ENCODE assay signal across 8 cellular contexts in genomic region chr4:165301833-165302232, GRCh38. TPM values are rescaled to one million over a fixed set of nuclear protein-coding genes. Genes with fewer than 3 reads are reported as not detected.
DNase-seq lines count a peak whose midpoint lies in the region; ATAC-seq, FAIRE-seq and TF ChIP-seq lines count a peak whose summit lies in the region.

No MANE protein-coding gene starts in this region.

- H3K4me3 ChIP-seq in left ventricle myocardium inferior (peak overlapping the region; percentile 24), right atrium auricular region (peak overlapping the region in 1 of 2 donors; percentile 13), HepG2 (replicated peaks in 1 of 3; ENCODE audit: insufficient read depth in 1 of 3, low read depth in 2 of 3, low read length in 3 of 3) (no peak overlapping the region), PC-9 (no peak overlapping the region)

- H2AFZ ChIP-seq in HepG2 (ENCODE audit: low read length) (peak overlapping the region; percentile 7), PC-9 (no peak overlapping the region)

- TF ChIP-seq POLR2A in HepG2 (IDR thresholded peaks at IDR 0.05; ENCODE audit: insufficient read depth in 1 of 2, low read depth in 2 of 2, low read length in 2 of 2), result no peak

- CTCF ChIA-PET in T-cell (lab: Charles Lee), result interaction anchor here in 1 of 2 donors (1.2 kb wide), 1 partner anchor 9 kb away, joined by 3 read pairs; no protein-coding TSS in a partner anchor
- CTCF ChIA-PET in HepG2 (lab: Yijun Ruan, JAX; ENCODE audit: low intra/inter-chr PET ratio, low total read pairs), result no interaction called here
- CTCF ChIA-PET in PC-9 (lab: Charles Lee), result no interaction called here

- peaks cover 17% of the 10 kb centered on the region for H3K36me3 ChIP-seq in left ventricle myocardium inferior
- peaks cover 10% of the 10 kb centered on the region for H3K36me3 ChIP-seq in right atrium auricular region
- H3K36me3 ChIP-seq in HepG2 (replicated peaks in 1 of 2; ENCODE audit: control insufficient read depth in 1 of 2, insufficient read depth in 2 of 2, low read length in 2 of 2), result peaks cover 2 to 9% of the 10 kb centered on the region in 2 experiments; a peak in 3 of 5 replicates
- H3K36me3 ChIP-seq in PC-9 (ENCODE audit: low read depth), result 0 out of 2 replicates have a peak, but pooled peaks cover 3% of the 10 kb centered on the region

- peak; percentile 37 for FAIRE-seq in HepG2 (lab: Jason Lieb, UNC)

- no peaks in the 10 kb centered on the region for H3K27me3 Mint-ChIP-seq in T-cell

- H3K27me3 ChIP-seq in left ventricle myocardium inferior (ENCODE audit: low read depth) (no peaks in the 10 kb centered on the region), right atrium auricular region (no peaks in the 10 kb centered on the region), HepG2 (ENCODE audit: control insufficient read depth in 1 of 2, insufficient read depth in 2 of 2, low read length in 2 of 2) (no peaks in the 10 kb centered on the region), PC-9 (ENCODE audit: insufficient read depth, low read depth) (no peaks in the 10 kb centered on the region)

- intact Hi-C loops in left ventricle myocardium inferior (cut with micrococcal nuclease) (no loop called here), HepG2 (cut with micrococcal nuclease; ENCODE audit: unreplicated experiment) (no loop called here), PC-9 (cut with micrococcal nuclease; ENCODE audit: unreplicated experiment) (no loop called here)

- H3K9me2 ChIP-seq in PC-9 (ENCODE audit: insufficient read depth), result no peaks in the 10 kb centered on the region

- peaks cover 15% of the 10 kb centered on the region for H3K4me1 ChIP-seq in left ventricle myocardium inferior
- no peaks in the 10 kb centered on the region for H3K4me1 ChIP-seq in right atrium auricular region
- H3K4me1 ChIP-seq in HepG2 (ENCODE audit: insufficient read depth, low read length), result peaks cover 6% of the 10 kb centered on the region; the same call in 1 of the 2 replicates
- H3K4me1 ChIP-seq in PC-9 (replicated peaks; ENCODE audit: insufficient read depth), result no peaks in the 10 kb centered on the region

- peak overlapping the region; percentile 72 to 80 (median 78) for H3K4me3 Mint-ChIP-seq in T-cell

- H3K36me3 Mint-ChIP-seq in T-cell, result peaks cover 56% of the 10 kb centered on the region

- H3K9ac ChIP-seq in HepG2 (ENCODE audit: insufficient read depth, low read depth, low read length), result no peak overlapping the region

- no peak for TF ChIP-seq RAD21 in HepG2 (CRISPR knock-in tag; IDR thresholded peaks at IDR 0.05)

- POLR2A ChIA-PET in T-cell (lab: Charles Lee) (interaction anchor here in 1 of 2 donors (0.7 kb wide), 1 partner anchor 743 kb away, joined by 4 read pairs; no protein-coding TSS in a partner anchor), HepG2 (lab: Yijun Ruan, JAX) (no interaction called here), PC-9 (lab: Charles Lee; ENCODE audit: unreplicated experiment) (interaction anchor here (0.7 kb wide), 1 partner anchor 30 kb away, joined by 3 read pairs; no protein-coding TSS in a partner anchor)

- DNase-seq in left ventricle myocardium inferior (no peak), right atrium auricular region (ENCODE audit: low spot score) (no peak), T-cell (peak in 2 of 34 experiments; percentile 6 to 16), HepG2 (ENCODE audit: low spot score) (no peak), D341Med (ENCODE audit: low spot score) (no peak), PC-9 (no peak)
- DNase-seq in activated effector memory CD4-positive, alpha-beta T cell treated with anti-CD3 and anti-CD28 coated beads, Interleukin-2, amount 50 U/mL, for 16 hours, result no peak

- ATAC-seq in HG02938 (IDR thresholded peaks at IDR 0.05; ENCODE audit: unreplicated experiment) (peak; percentile 79), T-cell (replicated peaks in 1 of 4) (peak; percentile 57 to 79 (median 70)), HepG2 (no peak)

- peak overlapping the region; percentile 29; the same call in 1 of the 2 replicates for H3K4me2 ChIP-seq in HepG2 (ENCODE audit: low read depth, low read length)
- no peak overlapping the region for H3K4me2 ChIP-seq in PC-9

- BruUV-seq in HepG2 (replicated peaks; lab: Mats Ljungman, UMichigan) (no TSS peak), PC-9 (replicated peaks; lab: Mats Ljungman, UMichigan) (no TSS peak)

- TF ChIP-seq CTCF in left ventricle myocardium inferior (IDR thresholded peaks at IDR 0.05; ENCODE audit: borderline replicate concordance) (no peak), right atrium auricular region (IDR thresholded peaks at IDR 0.05) (no peak), HepG2 (CRISPR knock-in tag; IDR thresholded peaks at IDR 0.05) (no peak), PC-9 (conservative IDR thresholded peaks at IDR 0.05) (no peak)

- 81% methylated on average over 1 of the region's 1 CpG for WGBS in HepG2 (ENCODE audit: low lambda C conversion rate)

- H4K20me1 ChIP-seq in HepG2 (ENCODE audit: insufficient read depth, low read length) (no peaks in the 10 kb centered on the region), PC-9 (ENCODE audit: insufficient read depth) (no peaks in the 10 kb centered on the region)

- H3K4me1 Mint-ChIP-seq in T-cell, result peaks cover 20 to 25% (median 22%) of the 10 kb centered on the region in 3 donors

- H3F3A ChIP-seq in PC-9 (ENCODE audit: insufficient read depth, low read depth), result no peaks in the 10 kb centered on the region

- H3K79me2 ChIP-seq in HepG2 (ENCODE audit: insufficient read depth, low read length) (no peaks in the 10 kb centered on the region), PC-9 (ENCODE audit: low read depth) (no peaks in the 10 kb centered on the region)

- no peak overlapping the region for H3K27ac ChIP-seq in left ventricle myocardium inferior (replicated peaks)
- no peak overlapping the region for H3K27ac ChIP-seq in right atrium auricular region
- no peak overlapping the region for H3K27ac ChIP-seq in HepG2 (ENCODE audit: extremely low read length, insufficient read depth, low read length)
- no peak overlapping the region for H3K27ac ChIP-seq in PC-9

- no peaks in the 10 kb centered on the region for H3K9me3 ChIP-seq in left ventricle myocardium inferior (replicated peaks)
- no peaks in the 10 kb centered on the region for H3K9me3 ChIP-seq in right atrium auricular region
- H3K9me3 ChIP-seq in HepG2 (ENCODE audit: low read length), result no peaks in the 10 kb centered on the region
- H3K9me3 ChIP-seq in PC-9 (ENCODE audit: insufficient read depth, low read depth), result no peaks in the 10 kb centered on the region

- H3K9me3 Mint-ChIP-seq in T-cell, result no peaks in the 10 kb centered on the region

- no peak for TF ChIP-seq EP300 in HepG2 (IDR thresholded peaks at IDR 0.05; ENCODE audit: low read depth in 2 of 2, low read length in 2 of 2)
- no peak for TF ChIP-seq EP300 in HepG2 (CRISPR knock-in tag; IDR thresholded peaks at IDR 0.05; ENCODE audit: borderline replicate concordance)

- H3K27ac Mint-ChIP-seq in T-cell, result peak overlapping the region; percentile 93 to 94

- in situ Hi-C loops in HepG2 (cut with HindIII; ENCODE audit: extremely low pct_ligation_motif_present, low pct_unique_long_range_greater_than_20kb), result no loop called here

TF ChIP-seq in HepG2, 621 proteins besides CTCF, POLR2A, EP300 and RAD21:
- TF ChIP-seq ZSCAN31 (CRISPR knock-in tag; IDR thresholded peaks at IDR 0.05; ENCODE audit: low read depth) (no peak), FOXA3 (CRISPR knock-in tag; IDR thresholded peaks at IDR 0.05) (peak; percentile 18; the same call in 1 of the 2 replicates)

RNA-seq across cellular contexts. Expression of gene MSMO1, which starts 25.6 kb away (rescaled TPM):
- 7.3 TPM for total RNA-seq in left ventricle myocardium inferior
- total RNA-seq in right atrium auricular region, result 10 to 100 TPM; 11.3 to 20.3 TPM
- 10 to 100 TPM; 11.2 to 25.2 (median 20.6) TPM for total RNA-seq in T-cell
- 135 and 216 TPM in 2 replicates for total RNA-seq in HepG2 (2016; rRNA removed; fragmentation: Illumina TruSeq; extraction: Trizol)
- total RNA-seq in HepG2 (2016; cell fraction: cytosol; rRNA removed; fragmentation: Illumina TruSeq; extraction: Trizol; ENCODE audit: low read depth), result 56.7 and 57.3 TPM in 2 replicates
- 150 and 216 TPM in 2 replicates for total RNA-seq in HepG2 (2016; cell fraction: insoluble cytoplasmic fraction; rRNA removed; fragmentation: Illumina TruSeq; extraction: Trizol)
- 135 and 158 TPM in 2 replicates for total RNA-seq in HepG2 (2016; cell fraction: membrane; rRNA removed; fragmentation: Illumina TruSeq; extraction: Trizol)
- total RNA-seq in HepG2 (2016; cell fraction: nucleus; rRNA removed; fragmentation: Illumina TruSeq; extraction: Trizol), result 178 and 218 TPM in 2 replicates
- polyA plus RNA-seq in HepG2 (2011; rRNA removed), result 98.1 and 138 TPM in 2 replicates
- polyA plus RNA-seq in HepG2 (2011; cell fraction: cytosol; rRNA removed), result 48.1 and 138 TPM in 2 replicates
- 17.9 and 54.3 TPM in 2 replicates for polyA plus RNA-seq in HepG2 (2011; cell fraction: nucleus; rRNA removed)
- polyA plus RNA-seq in HepG2 (2012), result 175 and 202 TPM in 2 replicates
- polyA plus RNA-seq in HepG2 (2016; cell fraction: cytosol; fragmentation: Illumina TruSeq; extraction: Trizol; ENCODE audit: low read depth), result 23.5 and 27.9 TPM in 2 replicates
- polyA plus RNA-seq in HepG2 (2016; cell fraction: insoluble cytoplasmic fraction; fragmentation: Illumina TruSeq; extraction: Trizol; ENCODE audit: low read depth), result 109 and 119 TPM in 2 replicates
- 58.7 and 63.0 TPM in 2 replicates for polyA plus RNA-seq in HepG2 (2016; cell fraction: membrane; fragmentation: Illumina TruSeq; extraction: Trizol; ENCODE audit: low read depth)
- 234 and 249 TPM in 2 replicates for polyA plus RNA-seq in HepG2 (2016; cell fraction: nucleus; fragmentation: Illumina TruSeq; extraction: Trizol; ENCODE audit: insufficient read depth, low read depth)
- polyA minus RNA-seq in HepG2 (2011; rRNA and poly(A)+ RNA removed; ENCODE audit: low replicate concordance), result 11.4 and 32.9 TPM in 2 replicates
- polyA minus RNA-seq in HepG2 (2011; cell fraction: cytosol; rRNA and poly(A)+ RNA removed), result 61.6 and 109 TPM in 2 replicates
- polyA minus RNA-seq in HepG2 (2011; cell fraction: nucleus; rRNA and poly(A)+ RNA removed), result 48.5 and 106 TPM in 2 replicates
- 111 and 117 TPM in 2 replicates for total RNA-seq in PC-9 (2021)
